ENCODE assay signal across 25 cellular contexts in the genomic region with DNA sequence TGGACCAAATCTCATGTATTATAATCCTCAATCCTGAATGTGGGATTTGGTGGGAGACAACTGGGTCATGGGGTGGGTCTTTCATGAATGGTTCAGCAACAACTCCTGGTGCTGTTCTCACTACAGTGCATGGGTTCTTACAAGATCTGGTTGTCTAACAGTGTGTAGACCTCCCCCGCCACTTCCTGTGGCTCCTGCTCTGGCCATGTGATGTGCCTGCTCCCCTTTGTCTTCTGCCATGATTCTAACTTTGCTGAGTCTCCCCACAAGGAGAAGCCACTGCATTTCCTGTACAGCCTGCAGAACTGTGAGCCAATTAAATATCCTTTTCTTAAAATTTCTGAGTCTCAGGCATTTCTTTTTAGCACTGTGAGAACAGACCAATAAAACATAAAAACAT.
"Had no signal": no experiment of that assay in that cellular context is flagged by ENCODE, and none has a peak within 500 bp of the region (broad histone marks: within the 10 kb centered on the region; RNA-seq: fewer than 3 reads in every experiment).

No MANE protein-coding gene starts in this region.

- DNase-seq: IMR-90; Karpas-422; MV-4-11; NCI-H1092; NCI-H1105 treated with DMSO at 0.1 percent for 48 hours; NCI-H1417 treated with DMSO at 0.1 percent for 48 hours; NCI-H187; NCI-H2029; NCI-H2081 treated with DMSO at 0.1 percent for 48 hours; NCI-H2171; NCI-H226; NCI-H446; NCI-H510A; NCI-H524 treated with DMSO at 0.1 percent for 48 hours; NCI-H69; NCI-H774; NK-92 treated with Interleukin-12 subunit alpha and Interleukin-12 subunit beta, amount 100 ng/mL, for 24 hours; PC-3; SHP77; T-helper 1 cell had no signal

- H3K4me3 ChIP-seq: K562 had no signal

- ATAC-seq: HepG2, K562, Panc1, PC-3, SK-N-SH treated with all-trans-retinoic acid at 6 μM for 48 hours had no signal

- FAIRE-seq: HepG2, K562 had no signal

- H3K27ac ChIP-seq: RWPE1 had no signal
